ENCODE assay signal across 1 cellular context in the genomic region with DNA sequence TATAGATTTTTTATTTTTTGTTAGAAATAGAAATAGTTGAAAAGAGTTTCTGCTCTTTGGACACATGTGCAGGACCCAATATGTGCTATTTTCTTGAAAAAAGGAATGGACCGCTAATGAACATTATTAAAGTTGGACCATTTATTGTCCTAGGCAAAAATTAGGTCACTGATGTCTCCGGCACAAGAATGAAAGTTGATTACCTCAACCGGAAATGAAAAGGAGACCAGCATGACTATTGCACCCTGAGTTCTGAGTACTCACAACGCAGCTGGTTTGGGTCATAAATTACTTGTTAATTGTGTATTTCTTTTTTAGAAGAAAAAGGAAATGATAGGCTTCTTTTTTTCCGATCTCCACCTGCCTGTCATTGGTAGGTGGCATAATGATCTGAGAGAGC.
TF ChIP-seq lines count a peak whose summit lies in the region.

No MANE protein-coding gene starts in this region.

TF ChIP-seq in GM12878, 131 proteins besides CTCF, POLR2A, EP300 and RAD21 (continued from another document):
- TF ChIP-seq, protein P1, sequence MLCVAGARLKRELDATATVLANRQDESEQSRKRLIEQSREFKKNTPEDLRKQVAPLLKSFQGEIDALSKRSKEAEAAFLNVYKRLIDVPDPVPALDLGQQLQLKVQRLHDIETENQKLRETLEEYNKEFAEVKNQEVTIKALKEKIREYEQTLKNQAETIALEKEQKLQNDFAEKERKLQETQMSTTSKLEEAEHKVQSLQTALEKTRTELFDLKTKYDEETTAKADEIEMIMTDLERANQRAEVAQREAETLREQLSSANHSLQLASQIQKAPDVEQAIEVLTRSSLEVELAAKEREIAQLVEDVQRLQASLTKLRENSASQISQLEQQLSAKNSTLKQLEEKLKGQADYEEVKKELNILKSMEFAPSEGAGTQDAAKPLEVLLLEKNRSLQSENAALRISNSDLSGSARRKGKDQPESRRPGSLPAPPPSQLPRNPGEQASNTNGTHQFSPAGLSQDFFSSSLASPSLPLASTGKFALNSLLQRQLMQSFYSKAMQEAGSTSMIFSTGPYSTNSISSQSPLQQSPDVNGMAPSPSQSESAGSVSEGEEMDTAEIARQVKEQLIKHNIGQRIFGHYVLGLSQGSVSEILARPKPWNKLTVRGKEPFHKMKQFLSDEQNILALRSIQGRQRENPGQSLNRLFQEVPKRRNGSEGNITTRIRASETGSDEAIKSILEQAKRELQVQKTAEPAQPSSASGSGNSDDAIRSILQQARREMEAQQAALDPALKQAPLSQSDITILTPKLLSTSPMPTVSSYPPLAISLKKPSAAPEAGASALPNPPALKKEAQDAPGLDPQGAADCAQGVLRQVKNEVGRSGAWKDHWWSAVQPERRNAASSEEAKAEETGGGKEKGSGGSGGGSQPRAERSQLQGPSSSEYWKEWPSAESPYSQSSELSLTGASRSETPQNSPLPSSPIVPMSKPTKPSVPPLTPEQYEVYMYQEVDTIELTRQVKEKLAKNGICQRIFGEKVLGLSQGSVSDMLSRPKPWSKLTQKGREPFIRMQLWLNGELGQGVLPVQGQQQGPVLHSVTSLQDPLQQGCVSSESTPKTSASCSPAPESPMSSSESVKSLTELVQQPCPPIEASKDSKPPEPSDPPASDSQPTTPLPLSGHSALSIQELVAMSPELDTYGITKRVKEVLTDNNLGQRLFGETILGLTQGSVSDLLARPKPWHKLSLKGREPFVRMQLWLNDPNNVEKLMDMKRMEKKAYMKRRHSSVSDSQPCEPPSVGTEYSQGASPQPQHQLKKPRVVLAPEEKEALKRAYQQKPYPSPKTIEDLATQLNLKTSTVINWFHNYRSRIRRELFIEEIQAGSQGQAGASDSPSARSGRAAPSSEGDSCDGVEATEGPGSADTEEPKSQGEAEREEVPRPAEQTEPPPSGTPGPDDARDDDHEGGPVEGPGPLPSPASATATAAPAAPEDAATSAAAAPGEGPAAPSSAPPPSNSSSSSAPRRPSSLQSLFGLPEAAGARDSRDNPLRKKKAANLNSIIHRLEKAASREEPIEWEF (IDR thresholded peaks at IDR 0.05; ENCODE audit: insufficient replicate concordance, low read depth, low read length): no peak
- TF ChIP-seq ASH2L (IDR thresholded peaks at IDR 0.05; ENCODE audit: borderline replicate concordance, low read depth): no peak
- no peak for TF ChIP-seq KLF5 (IDR thresholded peaks at IDR 0.05; ENCODE audit: partially characterized antibody)
- TF ChIP-seq, protein P2, sequence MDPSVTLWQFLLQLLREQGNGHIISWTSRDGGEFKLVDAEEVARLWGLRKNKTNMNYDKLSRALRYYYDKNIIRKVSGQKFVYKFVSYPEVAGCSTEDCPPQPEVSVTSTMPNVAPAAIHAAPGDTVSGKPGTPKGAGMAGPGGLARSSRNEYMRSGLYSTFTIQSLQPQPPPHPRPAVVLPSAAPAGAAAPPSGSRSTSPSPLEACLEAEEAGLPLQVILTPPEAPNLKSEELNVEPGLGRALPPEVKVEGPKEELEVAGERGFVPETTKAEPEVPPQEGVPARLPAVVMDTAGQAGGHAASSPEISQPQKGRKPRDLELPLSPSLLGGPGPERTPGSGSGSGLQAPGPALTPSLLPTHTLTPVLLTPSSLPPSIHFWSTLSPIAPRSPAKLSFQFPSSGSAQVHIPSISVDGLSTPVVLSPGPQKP (IDR thresholded peaks at IDR 0.05; ENCODE audit: low read depth, low read length): no peak
- TF ChIP-seq IRF4 (IDR thresholded peaks at IDR 0.05; ENCODE audit: low read depth, low read length): 0 out of 2 replicates have a peak, but pooled peaks have one; percentile 36
- 0 out of 2 replicates have a peak, but pooled peaks have one; percentile 6 for TF ChIP-seq TCF12 (IDR thresholded peaks at IDR 0.05; ENCODE audit: low read depth, low read length)
- TF ChIP-seq CREM (IDR thresholded peaks at IDR 0.05; ENCODE audit: low read depth): peak; percentile 55; the same call in 1 of the 2 replicates
- TF ChIP-seq RCOR1 (conservative IDR thresholded peaks at IDR 0.05; ENCODE audit: low read depth, low read length): no peak
- TF ChIP-seq NFIC (IDR thresholded peaks at IDR 0.05; ENCODE audit: low read depth, low read length): peak; percentile 69; the same call in 1 of the 2 replicates
- TF ChIP-seq, protein P3, sequence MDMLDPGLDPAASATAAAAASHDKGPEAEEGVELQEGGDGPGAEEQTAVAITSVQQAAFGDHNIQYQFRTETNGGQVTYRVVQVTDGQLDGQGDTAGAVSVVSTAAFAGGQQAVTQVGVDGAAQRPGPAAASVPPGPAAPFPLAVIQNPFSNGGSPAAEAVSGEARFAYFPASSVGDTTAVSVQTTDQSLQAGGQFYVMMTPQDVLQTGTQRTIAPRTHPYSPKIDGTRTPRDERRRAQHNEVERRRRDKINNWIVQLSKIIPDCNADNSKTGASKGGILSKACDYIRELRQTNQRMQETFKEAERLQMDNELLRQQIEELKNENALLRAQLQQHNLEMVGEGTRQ (IDR thresholded peaks at IDR 0.05; ENCODE audit: borderline replicate concordance, low read depth, low read length): no peak
- TF ChIP-seq DPF2 (IDR thresholded peaks at IDR 0.05): peak; percentile 18; the same call in 1 of the 2 replicates
- TF ChIP-seq JUNB (IDR thresholded peaks at IDR 0.05): peak; percentile 73
- no peak for TF ChIP-seq CBX5 (IDR thresholded peaks at IDR 0.05; ENCODE audit: low read depth)
- TF ChIP-seq, protein P4, sequence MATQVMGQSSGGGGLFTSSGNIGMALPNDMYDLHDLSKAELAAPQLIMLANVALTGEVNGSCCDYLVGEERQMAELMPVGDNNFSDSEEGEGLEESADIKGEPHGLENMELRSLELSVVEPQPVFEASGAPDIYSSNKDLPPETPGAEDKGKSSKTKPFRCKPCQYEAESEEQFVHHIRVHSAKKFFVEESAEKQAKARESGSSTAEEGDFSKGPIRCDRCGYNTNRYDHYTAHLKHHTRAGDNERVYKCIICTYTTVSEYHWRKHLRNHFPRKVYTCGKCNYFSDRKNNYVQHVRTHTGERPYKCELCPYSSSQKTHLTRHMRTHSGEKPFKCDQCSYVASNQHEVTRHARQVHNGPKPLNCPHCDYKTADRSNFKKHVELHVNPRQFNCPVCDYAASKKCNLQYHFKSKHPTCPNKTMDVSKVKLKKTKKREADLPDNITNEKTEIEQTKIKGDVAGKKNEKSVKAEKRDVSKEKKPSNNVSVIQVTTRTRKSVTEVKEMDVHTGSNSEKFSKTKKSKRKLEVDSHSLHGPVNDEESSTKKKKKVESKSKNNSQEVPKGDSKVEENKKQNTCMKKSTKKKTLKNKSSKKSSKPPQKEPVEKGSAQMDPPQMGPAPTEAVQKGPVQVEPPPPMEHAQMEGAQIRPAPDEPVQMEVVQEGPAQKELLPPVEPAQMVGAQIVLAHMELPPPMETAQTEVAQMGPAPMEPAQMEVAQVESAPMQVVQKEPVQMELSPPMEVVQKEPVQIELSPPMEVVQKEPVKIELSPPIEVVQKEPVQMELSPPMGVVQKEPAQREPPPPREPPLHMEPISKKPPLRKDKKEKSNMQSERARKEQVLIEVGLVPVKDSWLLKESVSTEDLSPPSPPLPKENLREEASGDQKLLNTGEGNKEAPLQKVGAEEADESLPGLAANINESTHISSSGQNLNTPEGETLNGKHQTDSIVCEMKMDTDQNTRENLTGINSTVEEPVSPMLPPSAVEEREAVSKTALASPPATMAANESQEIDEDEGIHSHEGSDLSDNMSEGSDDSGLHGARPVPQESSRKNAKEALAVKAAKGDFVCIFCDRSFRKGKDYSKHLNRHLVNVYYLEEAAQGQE (IDR thresholded peaks at IDR 0.05; ENCODE audit: low read depth, low read length): 0 out of 2 replicates have a peak, but pooled peaks have one; percentile 12
- 0 out of 2 replicates have a peak, but pooled peaks have one; percentile 45 for TF ChIP-seq RUNX3 (IDR thresholded peaks at IDR 0.05; ENCODE audit: low read length)
- no peak for TF ChIP-seq RBBP5 (conservative IDR thresholded peaks at IDR 0.05)
- no peak for TF ChIP-seq CBX3 (IDR thresholded peaks at IDR 0.05; ENCODE audit: borderline replicate concordance, low read depth)
- TF ChIP-seq GABPA (IDR thresholded peaks at IDR 0.05; ENCODE audit: low read depth): peak; percentile 51; the same call in 1 of the 2 replicates
- TF ChIP-seq SUZ12 (IDR thresholded peaks at IDR 0.05; ENCODE audit: unreplicated experiment): no peak
- no peak for TF ChIP-seq CHD4 (IDR thresholded peaks at IDR 0.05)
- TF ChIP-seq SRF (IDR thresholded peaks at IDR 0.05; ENCODE audit: low read depth in 2 of 2, low read length in 2 of 2): no peak
- TF ChIP-seq SMAD5 (IDR thresholded peaks at IDR 0.05; ENCODE audit: low read depth): no peak
- peak; percentile 79 for TF ChIP-seq ATF7 (IDR thresholded peaks at IDR 0.05; ENCODE audit: low read depth)
- peak; percentile 62; the same call in 1 of the 2 replicates for TF ChIP-seq BCL11A (IDR thresholded peaks at IDR 0.05; ENCODE audit: low read depth, low read length)
- TF ChIP-seq, protein P5, sequence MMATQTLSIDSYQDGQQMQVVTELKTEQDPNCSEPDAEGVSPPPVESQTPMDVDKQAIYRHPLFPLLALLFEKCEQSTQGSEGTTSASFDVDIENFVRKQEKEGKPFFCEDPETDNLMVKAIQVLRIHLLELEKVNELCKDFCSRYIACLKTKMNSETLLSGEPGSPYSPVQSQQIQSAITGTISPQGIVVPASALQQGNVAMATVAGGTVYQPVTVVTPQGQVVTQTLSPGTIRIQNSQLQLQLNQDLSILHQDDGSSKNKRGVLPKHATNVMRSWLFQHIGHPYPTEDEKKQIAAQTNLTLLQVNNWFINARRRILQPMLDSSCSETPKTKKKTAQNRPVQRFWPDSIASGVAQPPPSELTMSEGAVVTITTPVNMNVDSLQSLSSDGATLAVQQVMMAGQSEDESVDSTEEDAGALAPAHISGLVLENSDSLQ (IDR thresholded peaks at IDR 0.05): 0 out of 2 replicates have a peak, but pooled peaks have one; percentile 44
TF ChIP-seq in GM12878: peak in this region for 17.
